In genomic region chr7:96792115-96792514, GRCh38 we compare ENCODE assay signal across 29 cellular contexts.
"Had no signal": no experiment of that assay in that cellular context is flagged by ENCODE, and none has a peak within 500 bp of the region (broad histone marks: within the 10 kb centered on the region; RNA-seq: fewer than 3 reads in every experiment).

No MANE protein-coding gene starts in this region.

- H3K36me3 ChIP-seq: adrenal gland, esophagus muscularis mucosa, gastrocnemius medialis had no signal

- H3K27ac ChIP-seq: adrenal gland, body of pancreas, esophagus muscularis mucosa, foreskin keratinocyte, gastrocnemius medialis had no signal

- H3K4me3 ChIP-seq: adrenal gland, body of pancreas, esophagus muscularis mucosa, gastrocnemius medialis had no signal

- H3K9me3 ChIP-seq: adrenal gland, body of pancreas, esophagus muscularis mucosa, gastrocnemius medialis had no signal

- ATAC-seq: activated CD4-positive, alpha-beta T cell treated with anti-CD3 and anti-CD28 coated beads for 36 hours; activated CD8-positive, alpha-beta memory T cell treated with anti-CD3 and anti-CD28 coated beads, Interleukin-2, amount 10 ng/mL, durations not matched to agents 7 days and 5 days; activated CD8-positive, alpha-beta T cell treated with anti-CD3 and anti-CD28 coated beads, Interleukin-2, amount 10 ng/mL, durations not matched to agents 7 days and 5 days; activated naive CD8-positive, alpha-beta T cell treated with anti-CD3 and anti-CD28 coated beads, Interleukin-2, amount 50 U/mL, for 24 hours; body of pancreas; effector memory CD8-positive, alpha-beta T cell; foreskin keratinocyte; gastrocnemius medialis had no signal

- H3K27me3 ChIP-seq: adrenal gland, body of pancreas, esophagus muscularis mucosa, foreskin keratinocyte, gastrocnemius medialis had no signal

- DNase-seq: activated CD4-positive, alpha-beta memory T cell treated with anti-CD3 and anti-CD28 coated beads for 36 hours; activated CD4-positive, alpha-beta T cell treated with anti-CD3 and anti-CD28 coated beads for 36 hours; activated CD4-positive, alpha-beta T cell treated with anti-CD3 and anti-CD28 coated beads, Interleukin-2, amount 10 ng/mL, durations not matched to agents 24 days and 14 days; activated CD4-positive, CD25-positive, alpha-beta regulatory T cell; activated CD4-positive, CD25-positive, alpha-beta regulatory T cell treated with anti-CD3 and anti-CD28 coated beads, Interleukin-2, amount 50 U/mL, for 72 hours; activated CD8-positive, alpha-beta memory T cell treated with anti-CD3 and anti-CD28 coated beads, Interleukin-2, amount 10 ng/mL, durations not matched to agents 7 days and 5 days; activated CD8-positive, alpha-beta memory T cell treated with anti-CD3 and anti-CD28 coated beads, Interleukin-2, amount 50 U/mL, for 4 hours; activated CD8-positive, alpha-beta T cell treated with anti-CD3 and anti-CD28 coated beads, Interleukin-2, amount 10 ng/mL, durations not matched to agents 7 days and 5 days; activated effector memory CD4-positive, alpha-beta T cell treated with anti-CD3 and anti-CD28 coated beads, Interleukin-2, amount 50 U/mL, for 16 hours; activated naive CD4-positive, alpha-beta T cell treated with anti-CD3 and anti-CD28 coated beads for 36 hours; activated naive CD8-positive, alpha-beta T cell treated with anti-CD3 and anti-CD28 coated beads for 36 hours; activated naive CD8-positive, alpha-beta T cell treated with anti-CD3 and anti-CD28 coated beads, Interleukin-2, amount 50 U/mL, for 24 hours; activated T-cell treated with anti-CD3 and anti-CD28 coated beads, Interleukin-2, amount 50 U/mL, for 1 hour; activated T-cell treated with anti-CD3 and anti-CD28 coated beads, Interleukin-2, amount 50 U/mL, for 48 hours; adrenal gland; amygdala; aorta; body of pancreas; caudate nucleus; cortex of kidney; dermis blood vessel endothelial cell; effector CD4-positive, alpha-beta T cell; effector memory CD8-positive, alpha-beta T cell; erythroblast; foreskin keratinocyte; gastrocnemius medialis; glutamatergic neuron; T-helper 2 cell had no signal

- H3K4me1 ChIP-seq: adrenal gland, body of pancreas, esophagus muscularis mucosa, foreskin keratinocyte, gastrocnemius medialis had no signal
